In genomic region chr16:88759245-88759975, GRCh38 we compare ENCODE assay signal across 1 cellular context.
TF ChIP-seq lines count a peak whose summit lies in the region.

No MANE protein-coding gene starts in this region.

TF ChIP-seq in HepG2, 621 proteins besides CTCF, POLR2A, EP300 and RAD21 (continued from another document and continues in another):
- TF ChIP-seq ZBED4 (CRISPR knock-in tag; IDR thresholded peaks at IDR 0.05; ENCODE audit: borderline replicate concordance) (0 out of 2 replicates have a peak, but pooled peaks have one; percentile 29), ZNF569 (CRISPR knock-in tag; IDR thresholded peaks at IDR 0.05; ENCODE audit: borderline replicate concordance) (no peak), PAF1 (CRISPR knock-in tag; IDR thresholded peaks at IDR 0.05) (no peak), ZBTB38 (CRISPR knock-in tag; IDR thresholded peaks at IDR 0.05) (peak; percentile 92), ZNF34 (CRISPR knock-in tag; IDR thresholded peaks at IDR 0.05; ENCODE audit: borderline replicate concordance) (no peak), ARNT2 (CRISPR knock-in tag; IDR thresholded peaks at IDR 0.05; ENCODE audit: low read depth) (peak; percentile 35; the same call in 1 of the 2 replicates), KDM5B (CRISPR knock-in tag; IDR thresholded peaks at IDR 0.05; ENCODE audit: borderline replicate concordance) (peak; percentile 82; the same call in 1 of the 2 replicates), ZNF460 (CRISPR knock-in tag; IDR thresholded peaks at IDR 0.05; ENCODE audit: borderline replicate concordance) (peak; percentile 34; the same call in 1 of the 2 replicates), ZKSCAN5 (CRISPR knock-in tag; IDR thresholded peaks at IDR 0.05) (no peak), IRF2 (CRISPR knock-in tag; IDR thresholded peaks at IDR 0.05) (peak; percentile 83; the same call in 1 of the 2 replicates), HNRNPLL (IDR thresholded peaks at IDR 0.05; ENCODE audit: low read depth, low read length, poor library complexity, severe bottlenecking) (peak; percentile 18), UBTF (CRISPR knock-in tag; IDR thresholded peaks at IDR 0.05) (peak; percentile 87), ARHGAP35 (CRISPR knock-in tag; IDR thresholded peaks at IDR 0.05; ENCODE audit: borderline replicate concordance) (no peak), ZNF704 (CRISPR knock-in tag; IDR thresholded peaks at IDR 0.05; ENCODE audit: borderline replicate concordance) (no peak), NR2F2 (IDR thresholded peaks at IDR 0.05; ENCODE audit: borderline replicate concordance, low read depth) (no peak), ZNF484 (CRISPR knock-in tag; IDR thresholded peaks at IDR 0.05; ENCODE audit: borderline replicate concordance, low read depth) (no peak), USF2 (IDR thresholded peaks at IDR 0.05; ENCODE audit: low read depth, low read length) (no peak), USF2 (CRISPR knock-in tag; IDR thresholded peaks at IDR 0.05; ENCODE audit: borderline replicate concordance) (peak; percentile 93; the same call in 1 of the 2 replicates), PHB2 (IDR thresholded peaks at IDR 0.05; ENCODE audit: partially characterized antibody) (no peak), HMG20A (CRISPR knock-in tag; IDR thresholded peaks at IDR 0.05; ENCODE audit: borderline replicate concordance) (no peak), ZFP62 (CRISPR knock-in tag; IDR thresholded peaks at IDR 0.05) (no peak), RERE (CRISPR knock-in tag; IDR thresholded peaks at IDR 0.05; ENCODE audit: low read depth) (no peak; the same call in 1 of the 2 replicates), ZNF879 (CRISPR knock-in tag; IDR thresholded peaks at IDR 0.05) (no peak), ZNF781 (CRISPR knock-in tag; IDR thresholded peaks at IDR 0.05; ENCODE audit: borderline replicate concordance, not compliant biosample characterization) (peak; percentile 64), GPBP1L1 (CRISPR knock-in tag; IDR thresholded peaks at IDR 0.05) (no peak), NBN (conservative IDR thresholded peaks at IDR 0.05) (no peak), SP2 (CRISPR knock-in tag; IDR thresholded peaks at IDR 0.05) (no peak), JDP2 (CRISPR knock-in tag; IDR thresholded peaks at IDR 0.05; ENCODE audit: borderline replicate concordance) (no peak), ZBTB34 (CRISPR knock-in tag; IDR thresholded peaks at IDR 0.05) (no peak), TIGD3 (CRISPR knock-in tag; IDR thresholded peaks at IDR 0.05; ENCODE audit: borderline replicate concordance) (no peak; the same call in 1 of the 2 replicates), ZNF292 (CRISPR knock-in tag; IDR thresholded peaks at IDR 0.05; ENCODE audit: borderline replicate concordance, low read depth) (peak; percentile 36; the same call in 1 of the 2 replicates), ZNF660 (CRISPR knock-in tag; IDR thresholded peaks at IDR 0.05; ENCODE audit: borderline replicate concordance, low read depth) (no peak), ZNF670 (CRISPR knock-in tag; IDR thresholded peaks at IDR 0.05; ENCODE audit: borderline replicate concordance) (peak; percentile 64; the same call in 1 of the 2 replicates), ZNF563 (CRISPR knock-in tag; IDR thresholded peaks at IDR 0.05) (no peak), MXD4 (CRISPR knock-in tag; IDR thresholded peaks at IDR 0.05) (peak; percentile 92), ZNF691 (CRISPR knock-in tag; IDR thresholded peaks at IDR 0.05; ENCODE audit: borderline replicate concordance, low read depth) (no peak), ZNF580 (CRISPR knock-in tag; IDR thresholded peaks at IDR 0.05; ENCODE audit: borderline replicate concordance, low read depth) (no peak), KLF13 (CRISPR knock-in tag; IDR thresholded peaks at IDR 0.05) (no peak), ZNF629 (CRISPR knock-in tag; conservative IDR thresholded peaks at IDR 0.05) (no peak)
